In the genomic region with DNA sequence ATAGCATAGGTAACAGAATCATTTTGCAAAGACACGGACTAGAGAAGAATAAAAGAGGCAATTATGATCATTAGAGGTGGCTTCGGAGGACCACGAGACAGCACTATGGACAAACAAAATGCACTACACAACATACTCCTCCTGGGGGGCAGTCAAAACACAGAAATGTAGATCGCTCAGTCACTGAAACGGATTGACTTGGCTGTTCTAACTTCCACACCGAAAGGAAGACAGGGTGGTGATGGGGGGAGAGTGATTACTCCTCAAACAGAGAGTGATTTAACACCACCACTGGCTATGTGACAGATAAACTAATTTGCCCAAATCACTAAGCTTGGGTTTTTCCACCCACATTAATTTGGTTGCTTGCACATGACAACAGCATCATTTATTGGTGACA, we compare ENCODE assay signal across 25 cellular contexts. TPM values are rescaled to one million over a fixed set of nuclear protein-coding genes. Genes with fewer than 3 reads are reported as not detected.
"Had no signal": no experiment of that assay in that cellular context is flagged by ENCODE, and none has a peak within 500 bp of the region (broad histone marks: within the 10 kb centered on the region; RNA-seq: fewer than 3 reads in every experiment).

No MANE protein-coding gene starts in this region.

- DNase-seq: activated CD4-positive, alpha-beta memory T cell treated with anti-CD3 and anti-CD28 coated beads, Interleukin-2, amount 10 ng/mL, durations not matched to agents 7 days and 5 days; activated CD4-positive, alpha-beta T cell treated with anti-CD3 and anti-CD28 coated beads, Interleukin-2, amount 10 ng/mL, durations not matched to agents 24 days and 14 days; activated effector memory CD4-positive, alpha-beta T cell treated with anti-CD3 and anti-CD28 coated beads, Interleukin-2, amount 50 U/mL, for 16 hours; activated naive CD4-positive, alpha-beta T cell treated with anti-CD3 and anti-CD28 coated beads, Interleukin-2, amount 10 ng/mL, durations not matched to agents 7 days and 5 days; activated T-cell treated with anti-CD3 and anti-CD28 coated beads for 4 hours; effector CD8-positive, alpha-beta T cell; hippocampal formation; kidney glomerular epithelial cell; left lung; ovary; right cardiac atrium; stimulated activated CD4-positive, alpha-beta T cell treated with anti-CD3 and anti-CD28 coated beads, Interleukin-12 subunit alpha, Interleukin-12 subunit beta, amount 100 ng/mL, for 4 hours; stimulated activated CD4-positive, alpha-beta T cell treated with anti-CD3 and anti-CD28 coated beads, Interleukin-4, amount 100 ng/mL, for 4 hours; T-helper 2 cell had no signal

- H3K9me3 Mint-ChIP-seq: activated CD4-positive, alpha-beta memory T cell treated with anti-CD3 and anti-CD28 coated beads, Interleukin-2, amount 10 ng/mL, durations not matched to agents 7 days and 5 days; activated naive CD4-positive, alpha-beta T cell treated with anti-CD3 and anti-CD28 coated beads, Interleukin-2, amount 10 ng/mL, durations not matched to agents 7 days and 5 days; dendritic cell treated with granulocyte-macrophage colony-stimulating factor and Interleukin-4, amounts not matched to agents 40 ng/mL and 50 ng/mL, for 4 days; nephron; stimulated activated naive CD8-positive, alpha-beta T cell treated with anti-CD3 and anti-CD28 coated beads, Interleukin-15, Interleukin-2, amounts not matched to agents 100 ng/mL and 50 ng/mL, for 24 hours had no signal

- H3K4me1 ChIP-seq: esophagus muscularis mucosa, left lung, tibial nerve had no signal

- H3K27me3 ChIP-seq: ovary, tibial nerve had no signal

- H3K4me3 ChIP-seq: esophagus muscularis mucosa, left lung, ovary, tibial nerve had no signal

- H3K27ac ChIP-seq: esophagus muscularis mucosa, left lung, neutrophil, ovary, tibial nerve had no signal

- H3K36me3 Mint-ChIP-seq: activated naive CD4-positive, alpha-beta T cell treated with anti-CD3 and anti-CD28 coated beads, Interleukin-2, amount 10 ng/mL, durations not matched to agents 7 days and 5 days had no signal

- H3K9me3 ChIP-seq: esophagus muscularis mucosa, left lung, neutrophil, ovary had no signal

- H3K4me1 Mint-ChIP-seq: activated CD4-positive, alpha-beta memory T cell treated with anti-CD3 and anti-CD28 coated beads, Interleukin-2, amount 10 ng/mL, durations not matched to agents 7 days and 5 days; activated CD4-positive, alpha-beta T cell treated with anti-CD3 and anti-CD28 coated beads, Interleukin-2, amount 10 ng/mL, durations not matched to agents 24 days and 14 days; activated naive CD4-positive, alpha-beta T cell treated with anti-CD3 and anti-CD28 coated beads, Interleukin-2, amount 10 ng/mL, durations not matched to agents 7 days and 5 days; nephron had no signal

- H3K4me3 Mint-ChIP-seq: activated CD4-positive, alpha-beta memory T cell treated with anti-CD3 and anti-CD28 coated beads, Interleukin-2, amount 10 ng/mL, durations not matched to agents 7 days and 5 days; activated CD4-positive, alpha-beta T cell treated with anti-CD3 and anti-CD28 coated beads, Interleukin-2, amount 10 ng/mL, durations not matched to agents 24 days and 14 days; activated naive CD4-positive, alpha-beta T cell treated with anti-CD3 and anti-CD28 coated beads, Interleukin-2, amount 10 ng/mL, durations not matched to agents 7 days and 5 days; dendritic cell treated with granulocyte-macrophage colony-stimulating factor and Interleukin-4, amounts not matched to agents 40 ng/mL and 50 ng/mL, for 4 days; nephron; stimulated activated naive CD8-positive, alpha-beta T cell treated with anti-CD3 and anti-CD28 coated beads, Interleukin-15, Interleukin-2, amounts not matched to agents 100 ng/mL and 50 ng/mL, for 24 hours had no signal

- H3K36me3 ChIP-seq: esophagus muscularis mucosa, left lung, neutrophil, ovary, tibial nerve had no signal

- H3K27ac Mint-ChIP-seq: activated CD4-positive, alpha-beta memory T cell treated with anti-CD3 and anti-CD28 coated beads, Interleukin-2, amount 10 ng/mL, durations not matched to agents 7 days and 5 days; activated CD4-positive, alpha-beta T cell treated with anti-CD3 and anti-CD28 coated beads, Interleukin-2, amount 10 ng/mL, durations not matched to agents 24 days and 14 days; activated naive CD4-positive, alpha-beta T cell treated with anti-CD3 and anti-CD28 coated beads, Interleukin-2, amount 10 ng/mL, durations not matched to agents 7 days and 5 days; dendritic cell treated with granulocyte-macrophage colony-stimulating factor and Interleukin-4, amounts not matched to agents 40 ng/mL and 50 ng/mL, for 4 days; nephron; stimulated activated naive CD8-positive, alpha-beta T cell treated with anti-CD3 and anti-CD28 coated beads, Interleukin-15, Interleukin-2, amounts not matched to agents 100 ng/mL and 50 ng/mL, for 24 hours had no signal

RNA-seq across cellular contexts. Expression of a gene that starts 36.4 kb away (rescaled TPM):
- total RNA-seq: activated CD4-positive, alpha-beta memory T cell treated with anti-CD3 and anti-CD28 coated beads, Interleukin-2, amount 10 ng/mL, durations not matched to agents 7 days and 5 days; activated CD4-positive, alpha-beta T cell treated with anti-CD3 and anti-CD28 coated beads, Interleukin-2, amount 10 ng/mL, durations not matched to agents 24 days and 14 days; chondrocyte; endothelial cell of umbilical vein; esophagus muscularis mucosa; lung microvascular endothelial cell; myocyte; pulmonary artery endothelial cell had no signal
- polyA plus RNA-seq: endothelial cell of umbilical vein had no signal
